16 cellular contexts compared by ENCODE assay signal in genomic region chr7:1130021-1130990, GRCh38. TPM values are rescaled to one million over a fixed set of nuclear protein-coding genes. Genes with fewer than 3 reads are reported as not detected.
"Had no signal": no experiment of that assay in that cellular context is flagged by ENCODE, and none has a peak within 500 bp of the region (broad histone marks: within the 10 kb centered on the region; RNA-seq: fewer than 3 reads in every experiment).

No MANE protein-coding gene starts in this region.

- H3K27me3 ChIP-seq: breast epithelium, gastrocnemius medialis, left lung, pancreas had no signal

- FAIRE-seq: astrocyte, keratinocyte, pancreas had no signal

- H3K4me1 ChIP-seq: breast epithelium, gastrocnemius medialis had no signal

- H3K27ac ChIP-seq: breast epithelium, gastrocnemius medialis, left lung had no signal

- DNase-seq: activated CD4-positive, alpha-beta T cell treated with anti-CD3 and anti-CD28 coated beads, Interleukin-2, amount 10 ng/mL, durations not matched to agents 24 days and 14 days; activated CD8-positive, alpha-beta T cell treated with anti-CD3 and anti-CD28 coated beads for 36 hours; activated naive CD4-positive, alpha-beta T cell treated with anti-CD3 and anti-CD28 coated beads, Interleukin-2, amount 50 U/mL, for 16 hours; activated T-cell treated with anti-CD3 and anti-CD28 coated beads, Interleukin-2, amount 50 U/mL, for 24 hours; cerebellar nuclear complex; effector CD4-positive, alpha-beta T cell; gastrocnemius medialis; left lung; stimulated activated CD4-positive, alpha-beta T cell treated with anti-CD3 and anti-CD28 coated beads, Interleukin-2, amount 100 ng/mL, for 24 hours; stimulated activated naive CD8-positive, alpha-beta T cell treated with anti-CD3 and anti-CD28 coated beads, Interleukin-15, amount 100 ng/mL, for 72 hours; trophoblast cell had no signal

- H3K36me3 ChIP-seq: breast epithelium, gastrocnemius medialis, pancreas had no signal

- H3K9me3 ChIP-seq: breast epithelium, gastrocnemius medialis, left lung, pancreas had no signal

- H3K4me3 ChIP-seq: breast epithelium, gastrocnemius medialis, left lung, pancreas had no signal

- ATAC-seq: activated CD8-positive, alpha-beta T cell treated with anti-CD3 and anti-CD28 coated beads for 36 hours; esophagus mucosa; gastrocnemius medialis; left lung; stimulated activated naive CD8-positive, alpha-beta T cell treated with anti-CD3 and anti-CD28 coated beads, Interleukin-15, amount 100 ng/mL, for 72 hours had no signal

RNA-seq across cellular contexts. Expression of gene GPER1, which starts 42.4 kb away (rescaled TPM):
- total RNA-seq: activated CD4-positive, alpha-beta T cell treated with anti-CD3 and anti-CD28 coated beads, Interleukin-2, amount 10 ng/mL, durations not matched to agents 24 days and 14 days had no signal
